In the genomic region with DNA sequence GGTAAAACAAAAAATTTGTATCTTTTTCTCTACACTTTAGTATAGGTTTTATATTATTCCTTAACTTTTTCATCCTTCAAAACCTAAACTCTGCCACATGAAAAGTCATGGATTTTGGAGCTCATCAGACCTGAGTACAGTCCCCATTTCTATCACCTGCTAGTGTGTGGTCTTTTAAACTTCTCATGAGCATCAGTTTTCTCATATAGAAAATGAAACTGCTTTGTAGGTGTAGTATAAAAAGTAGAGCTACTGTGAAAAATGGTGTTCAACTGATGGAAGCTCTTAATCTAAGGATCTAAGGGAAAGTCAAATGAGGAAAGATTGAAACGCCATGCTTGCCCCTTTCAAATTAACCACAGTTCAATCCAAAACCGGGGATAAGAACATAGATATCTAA, we compare ENCODE assay signal across 21 cellular contexts.
"Had no signal": no experiment of that assay in that cellular context is flagged by ENCODE, and none has a peak within 500 bp of the region (broad histone marks: within the 10 kb centered on the region; RNA-seq: fewer than 3 reads in every experiment).

No MANE protein-coding gene starts in this region.

- H3K27me3 ChIP-seq: heart left ventricle, hepatocyte, neutrophil, transverse colon had no signal

- ATAC-seq: left lobe of liver; natural killer cell; sciatic nerve; stimulated activated naive CD8-positive, alpha-beta T cell treated with anti-CD3 and anti-CD28 coated beads, Interleukin-15, amount 100 ng/mL, for 72 hours had no signal

- DNase-seq: effector memory CD4-positive, alpha-beta T cell; heart left ventricle; kidney; natural killer cell; stimulated activated CD4-positive, alpha-beta T cell treated with anti-CD3 and anti-CD28 coated beads, Interleukin-12 subunit alpha, Interleukin-12 subunit beta, amount 100 ng/mL, for 4 hours; stimulated activated CD4-positive, alpha-beta T cell treated with anti-CD3 and anti-CD28 coated beads, Interleukin-1b, Interleukin-23, amount 100 ng/mL, for 48 hours; stimulated activated CD4-positive, alpha-beta T cell treated with anti-CD3 and anti-CD28 coated beads, Interleukin-4, amount 100 ng/mL, for 1 hour; stimulated activated CD8-positive, alpha-beta memory T cell treated with anti-CD3 and anti-CD28 coated beads, Interleukin-4, amount 100 ng/mL, for 48 hours; stimulated activated naive CD4-positive, alpha-beta T cell; stimulated activated naive CD8-positive, alpha-beta T cell treated with anti-CD3 and anti-CD28 coated beads, Interleukin-15, amount 100 ng/mL, for 72 hours; transverse colon had no signal

- H3K27ac ChIP-seq: coronary artery, hepatocyte, neutrophil, prostate gland, right atrium auricular region had no signal

- H3K4me1 Mint-ChIP-seq: memory B cell; natural killer cell; stimulated activated naive CD8-positive, alpha-beta T cell treated with anti-CD3 and anti-CD28 coated beads, Interleukin-15, amount 100 ng/mL, for 72 hours had no signal

- H2AFZ ChIP-seq: hepatocyte had no signal

- H3K4me2 ChIP-seq: hepatocyte, smooth muscle cell had no signal

- H3K9me3 ChIP-seq: heart left ventricle, neutrophil, prostate gland, right atrium auricular region, transverse colon had no signal

- H3K4me1 ChIP-seq: heart left ventricle, prostate gland, right atrium auricular region, transverse colon had no signal

- H3K27me3 Mint-ChIP-seq: memory B cell; stimulated activated naive CD8-positive, alpha-beta T cell treated with anti-CD3 and anti-CD28 coated beads, Interleukin-15, amount 100 ng/mL, for 72 hours had no signal

- H3K79me2 ChIP-seq: hepatocyte had no signal

- H3K9me3 Mint-ChIP-seq: memory B cell; stimulated activated naive CD8-positive, alpha-beta T cell treated with anti-CD3 and anti-CD28 coated beads, Interleukin-15, amount 100 ng/mL, for 72 hours had no signal

- H3K27ac Mint-ChIP-seq: memory B cell; natural killer cell; stimulated activated naive CD8-positive, alpha-beta T cell treated with anti-CD3 and anti-CD28 coated beads, Interleukin-15, amount 100 ng/mL, for 72 hours had no signal

- H3K4me3 ChIP-seq: coronary artery, heart left ventricle, hepatocyte, lung, prostate gland, right atrium auricular region, smooth muscle cell, transverse colon had no signal

- H3K4me3 Mint-ChIP-seq: memory B cell; natural killer cell; stimulated activated naive CD8-positive, alpha-beta T cell treated with anti-CD3 and anti-CD28 coated beads, Interleukin-15, amount 100 ng/mL, for 72 hours had no signal

- H3K36me3 Mint-ChIP-seq: memory B cell, natural killer cell had no signal

- H3K36me3 ChIP-seq: heart left ventricle, neutrophil, prostate gland, right atrium auricular region, transverse colon had no signal
